In genomic region chr6:169866668-169867521, GRCh38 we compare ENCODE assay signal across 17 cellular contexts.
"Had no signal": no experiment of that assay in that cellular context is flagged by ENCODE, and none has a peak within 500 bp of the region (broad histone marks: within the 10 kb centered on the region; RNA-seq: fewer than 3 reads in every experiment).

No MANE protein-coding gene starts in this region.

- H3K9me3 ChIP-seq: ascending aorta, esophagus squamous epithelium, prostate gland, upper lobe of left lung had no signal

- H3K27ac Mint-ChIP-seq: activated CD4-positive, alpha-beta T cell treated with anti-CD3 and anti-CD28 coated beads, Interleukin-2, amount 10 ng/mL, durations not matched to agents 24 days and 14 days; activated CD8-positive, alpha-beta T cell treated with anti-CD3 and anti-CD28 coated beads for 36 hours; activated naive CD4-positive, alpha-beta T cell treated with anti-CD3 and anti-CD28 coated beads, Interleukin-2, amount 50 U/mL, for 24 hours; stimulated activated naive CD8-positive, alpha-beta T cell treated with anti-CD3 and anti-CD28 coated beads, Interleukin-15, amount 100 ng/mL, for 72 hours had no signal

- H3K36me3 Mint-ChIP-seq: activated naive CD4-positive, alpha-beta T cell treated with anti-CD3 and anti-CD28 coated beads, Interleukin-2, amount 50 U/mL, for 24 hours had no signal

- ATAC-seq: activated CD8-positive, alpha-beta T cell treated with anti-CD3 and anti-CD28 coated beads for 36 hours; left colon; stimulated activated naive CD8-positive, alpha-beta T cell treated with anti-CD3 and anti-CD28 coated beads, Interleukin-15, amount 100 ng/mL, for 72 hours had no signal

- H3K27me3 Mint-ChIP-seq: activated CD4-positive, alpha-beta T cell treated with anti-CD3 and anti-CD28 coated beads, Interleukin-2, amount 10 ng/mL, durations not matched to agents 24 days and 14 days; activated CD8-positive, alpha-beta T cell treated with anti-CD3 and anti-CD28 coated beads for 36 hours; activated naive CD4-positive, alpha-beta T cell treated with anti-CD3 and anti-CD28 coated beads, Interleukin-2, amount 50 U/mL, for 24 hours; stimulated activated naive CD8-positive, alpha-beta T cell treated with anti-CD3 and anti-CD28 coated beads, Interleukin-15, amount 100 ng/mL, for 72 hours had no signal

- H3K4me3 Mint-ChIP-seq: activated CD4-positive, alpha-beta T cell treated with anti-CD3 and anti-CD28 coated beads, Interleukin-2, amount 10 ng/mL, durations not matched to agents 24 days and 14 days; activated CD8-positive, alpha-beta T cell treated with anti-CD3 and anti-CD28 coated beads for 36 hours; activated naive CD4-positive, alpha-beta T cell treated with anti-CD3 and anti-CD28 coated beads, Interleukin-2, amount 50 U/mL, for 24 hours; stimulated activated naive CD8-positive, alpha-beta T cell treated with anti-CD3 and anti-CD28 coated beads, Interleukin-15, amount 100 ng/mL, for 72 hours had no signal

- H3K4me1 Mint-ChIP-seq: activated CD4-positive, alpha-beta T cell treated with anti-CD3 and anti-CD28 coated beads, Interleukin-2, amount 10 ng/mL, durations not matched to agents 24 days and 14 days had no signal

- H3K27me3 ChIP-seq: ascending aorta, esophagus squamous epithelium, right atrium auricular region, upper lobe of left lung had no signal

- H3K9me3 Mint-ChIP-seq: activated CD4-positive, alpha-beta T cell treated with anti-CD3 and anti-CD28 coated beads, Interleukin-2, amount 10 ng/mL, durations not matched to agents 24 days and 14 days; activated CD8-positive, alpha-beta T cell treated with anti-CD3 and anti-CD28 coated beads for 36 hours; activated naive CD4-positive, alpha-beta T cell treated with anti-CD3 and anti-CD28 coated beads, Interleukin-2, amount 50 U/mL, for 24 hours had no signal

- DNase-seq: activated CD4-positive, alpha-beta T cell treated with anti-CD3 and anti-CD28 coated beads, Interleukin-2, amount 10 ng/mL, durations not matched to agents 24 days and 14 days; activated CD8-positive, alpha-beta T cell treated with anti-CD3 and anti-CD28 coated beads for 36 hours; activated gamma-delta T cell; cerebellar nuclear complex; effector memory CD4-positive, alpha-beta T cell; esophagus squamous epithelium; left colon; midbrain; stimulated activated CD4-positive, alpha-beta T cell treated with anti-CD3 and anti-CD28 coated beads, Interleukin-15, amount 100 ng/mL, for 24 hours; stimulated activated CD4-positive, alpha-beta T cell treated with anti-CD3 and anti-CD28 coated beads, Interleukin-2, amount 100 ng/mL, for 48 hours; stimulated activated naive CD8-positive, alpha-beta T cell treated with anti-CD3 and anti-CD28 coated beads, Interleukin-15, amount 100 ng/mL, for 72 hours had no signal

- H3K36me3 ChIP-seq: ascending aorta, esophagus squamous epithelium, prostate gland, right atrium auricular region, upper lobe of left lung had no signal

- H3K4me1 ChIP-seq: ascending aorta, prostate gland, right atrium auricular region had no signal

- H3K27ac ChIP-seq: ascending aorta, esophagus squamous epithelium, prostate gland, right atrium auricular region, skin epidermis, upper lobe of left lung had no signal

- H3K4me3 ChIP-seq: ascending aorta, esophagus squamous epithelium, prostate gland, right atrium auricular region, skin epidermis, upper lobe of left lung had no signal
